Comparison of ENCODE assay signal across 11 cellular contexts in the genomic region with DNA sequence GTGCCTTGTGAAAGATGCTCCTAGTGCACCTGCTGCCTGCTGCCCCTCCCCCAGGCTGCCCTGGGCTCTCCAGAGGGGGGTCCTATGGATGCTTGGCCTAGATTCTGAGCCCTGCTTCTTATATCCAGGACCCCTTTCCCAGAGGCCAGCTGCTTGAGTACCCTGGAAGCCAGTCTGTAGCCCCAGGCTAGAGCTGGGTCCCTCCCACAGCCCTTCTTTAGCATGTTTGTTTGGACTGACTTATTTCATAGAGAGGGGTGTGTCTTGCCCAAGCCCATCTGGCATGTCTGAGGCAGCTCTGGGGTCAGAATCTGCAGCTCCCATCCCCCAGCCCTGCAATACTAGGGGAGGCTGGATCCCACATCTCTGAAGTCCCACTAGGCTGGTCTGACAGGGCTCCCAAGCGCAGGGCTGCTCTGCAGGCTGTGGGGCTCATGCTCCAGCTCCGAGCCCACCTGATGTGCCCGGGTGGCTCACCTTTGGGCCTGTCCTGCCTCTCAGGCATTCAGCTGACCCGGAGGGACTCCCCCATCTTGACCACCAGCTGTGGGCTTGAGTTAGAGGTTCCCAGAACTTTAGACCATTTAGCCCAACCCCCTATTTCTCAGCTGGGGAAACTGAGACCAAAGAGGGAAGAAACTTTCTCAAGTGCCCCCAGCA. TPM values are rescaled to one million over a fixed set of nuclear protein-coding genes. Genes with fewer than 3 reads are reported as not detected.
"Had no signal": no experiment of that assay in that cellular context is flagged by ENCODE, and none has a peak within 500 bp of the region (broad histone marks: within the 10 kb centered on the region; RNA-seq: fewer than 3 reads in every experiment).

No MANE protein-coding gene starts in this region.

- H3K27ac ChIP-seq: ascending aorta, dorsolateral prefrontal cortex, neutrophil, tibial nerve had no signal

- ATAC-seq: esophagus mucosa had no signal

- H3K36me3 Mint-ChIP-seq: stimulated activated effector memory CD8-positive, alpha-beta T cell treated with anti-CD3 and anti-CD28 coated beads, Interleukin-12 subunit alpha, Interleukin-12 subunit beta, amount 100 ng/mL, for 72 hours had no signal

- H3K4me3 Mint-ChIP-seq: activated CD8-positive, alpha-beta T cell treated with anti-CD3 and anti-CD28 coated beads, Interleukin-2, amount 10 ng/mL, durations not matched to agents 7 days and 5 days; activated naive CD8-positive, alpha-beta T cell treated with anti-CD3 and anti-CD28 coated beads, Interleukin-2, amount 50 U/mL, for 24 hours; stimulated activated effector memory CD8-positive, alpha-beta T cell treated with anti-CD3 and anti-CD28 coated beads, Interleukin-12 subunit alpha, Interleukin-12 subunit beta, amount 100 ng/mL, for 72 hours had no signal

- H3K9me3 ChIP-seq: neutrophil had no signal

- H3K36me3 ChIP-seq: ascending aorta, neutrophil, tibial nerve had no signal

- H3K4me2 ChIP-seq: smooth muscle cell had no signal

- H3K4me3 ChIP-seq: ascending aorta, dorsolateral prefrontal cortex, smooth muscle cell, tibial nerve had no signal

- H3K27ac Mint-ChIP-seq: activated CD8-positive, alpha-beta T cell treated with anti-CD3 and anti-CD28 coated beads, Interleukin-2, amount 10 ng/mL, durations not matched to agents 7 days and 5 days; activated naive CD8-positive, alpha-beta T cell treated with anti-CD3 and anti-CD28 coated beads, Interleukin-2, amount 50 U/mL, for 24 hours; stimulated activated effector memory CD8-positive, alpha-beta T cell treated with anti-CD3 and anti-CD28 coated beads, Interleukin-12 subunit alpha, Interleukin-12 subunit beta, amount 100 ng/mL, for 72 hours had no signal

RNA-seq across cellular contexts. Expression of a gene that starts 3.1 kb away (rescaled TPM):
- total RNA-seq: activated CD8-positive, alpha-beta T cell treated with anti-CD3 and anti-CD28 coated beads, Interleukin-2, amount 10 ng/mL, durations not matched to agents 7 days and 5 days; ascending aorta; glomerular endothelial cell; right cardiac atrium; smooth muscle cell; tibial nerve had no signal
- polyA plus RNA-seq: right cardiac atrium, smooth muscle cell had no signal

RNA-seq across cellular contexts. Expression of a gene that starts 17.1 kb away (rescaled TPM):
- total RNA-seq: activated CD8-positive, alpha-beta T cell treated with anti-CD3 and anti-CD28 coated beads, Interleukin-2, amount 10 ng/mL, durations not matched to agents 7 days and 5 days; ascending aorta; glomerular endothelial cell; smooth muscle cell; tibial nerve had no signal
